Comparison of ENCODE assay signal across 8 cellular contexts in genomic region chr7:92178928-92179373, GRCh38. TPM values are rescaled to one million over a fixed set of nuclear protein-coding genes. Genes with fewer than 3 reads are reported as not detected.
DNase-seq lines count a peak whose midpoint lies in the region; ATAC-seq and TF ChIP-seq lines count a peak whose summit lies in the region.

TSS of gene LRRD1 (minus strand) at chr7:92179142. CDS start at chr7:92165202, 13,940 bp downstream.

- no peaks in the 10 kb centered on the region for H3K36me3 ChIP-seq in left lung

- intact Hi-C loops in left lung (cut with DNase I): no loop called here

- DNase-seq in NCI-H1417 (lab: John Stamatoyannopoulos, UW) (peak; percentile 5 to 78 (median 13)), NCI-H1417 treated with DMSO at 0.1 percent for 48 hours (lab: John Stamatoyannopoulos, UW) (no peak), NCI-H2227 (lab: John Stamatoyannopoulos, UW; ENCODE audit: unreplicated experiment) (peak; percentile 95), dermis blood vessel endothelial cell (peak; percentile 90), left lung (peak; percentile 90 to 99)
- peak; percentile 80 to 88 for DNase-seq in activated CD4-positive, alpha-beta T cell treated with anti-CD3 and anti-CD28 coated beads, Interleukin-2, amount 50 U/mL, for 24 hours (ENCODE audit: low read depth in 1 of 2, low spot score in 1 of 2)
- DNase-seq in stimulated activated CD4-positive, alpha-beta T cell treated with anti-CD3 and anti-CD28 coated beads, Interleukin-2, amount 100 ng/mL, for 4 hours (ENCODE audit: low read depth): peak; percentile 78

- peak; percentile 99 for ATAC-seq in HG02970 (IDR thresholded peaks at IDR 0.05; ENCODE audit: low FRiP score, unreplicated experiment)
- ATAC-seq in left lung: peak; percentile 100

- H3K27ac ChIP-seq in left lung: peak within 1 kb of the TSS; percentile 33 to 83

- peak within 1 kb of the TSS; percentile 36 to 46 for H3K4me3 ChIP-seq in left lung

- H3K9me3 ChIP-seq in left lung: peaks cover 0 to 5% of the 10 kb centered on the region in 2 donors

- H3K4me1 ChIP-seq in left lung: peaks cover 0 to 6% of the 10 kb centered on the region in 2 donors

- TF ChIP-seq CTCF in left lung (IDR thresholded peaks at IDR 0.05): peak; percentile 98 to 99

- no peaks in the 10 kb centered on the region for H3K27me3 ChIP-seq in left lung

RNA-seq across cellular contexts. Expression of gene LRRD1, which starts in this region (rescaled TPM):
- total RNA-seq in dermis blood vessel endothelial cell: under 0.01 TPM in 1 of 2 replicates, not detected in the other
- under 1 TPM in 1 of 2 donors, not detected in 1; 0.09 TPM for total RNA-seq in left lung

Comparison
In these comparisons a context has a peak if more than half of its experiments do, and no peak if none do; other contexts are left out.
1. Peak in DNase-seq in dermis blood vessel endothelial cell; RNA of the gene not detected or under 1 TPM.
2. Peak in DNase-seq, ATAC-seq, H3K4me3 ChIP-seq and H3K27ac ChIP-seq in left lung; RNA of the gene not detected or under 1 TPM.